Comparison of ENCODE assay signal across 26 cellular contexts in genomic region chr1:79391896-79392295, GRCh38.
DNase-seq lines count a peak whose midpoint lies in the region; ATAC-seq and TF ChIP-seq lines count a peak whose summit lies in the region.
"Had no signal": no experiment of that assay in that cellular context is flagged by ENCODE, and none has a peak within 500 bp of the region (broad histone marks: within the 10 kb centered on the region; RNA-seq: fewer than 3 reads in every experiment).

No MANE protein-coding gene starts in this region.

- no peak overlapping the region for H3K27ac Mint-ChIP-seq in endothelial cell (ENCODE audit: unreplicated experiment)
- H3K27ac Mint-ChIP-seq: activated naive CD4-positive, alpha-beta T cell treated with anti-CD3 and anti-CD28 coated beads, Interleukin-2, amount 50 U/mL, for 72 hours; CD4-positive, alpha-beta T cell; natural killer cell had no signal

- H3K4me3 ChIP-seq in epithelial cell of esophagus (ENCODE audit: low read length) = no peak overlapping the region
- H3K4me3 ChIP-seq: A549, breast epithelium, gastroesophageal sphincter, lung, Peyer's patch had no signal

- no peaks in the 10 kb centered on the region for H3K4me1 Mint-ChIP-seq in endothelial cell (ENCODE audit: unreplicated experiment)
- H3K4me1 Mint-ChIP-seq: natural killer cell had no signal

- H3K36me3 Mint-ChIP-seq in endothelial cell (ENCODE audit: low read depth, unreplicated experiment) = no peaks in the 10 kb centered on the region
- H3K36me3 Mint-ChIP-seq: activated naive CD4-positive, alpha-beta T cell treated with anti-CD3 and anti-CD28 coated beads, Interleukin-2, amount 50 U/mL, for 72 hours; natural killer cell had no signal

- TF ChIP-seq CTCF in epithelial cell of esophagus (IDR thresholded peaks at IDR 0.05; ENCODE audit: insufficient read depth, low read depth, low read length, missing control alignments) = no peak
- no peak for TF ChIP-seq CTCF in endothelial cell (IDR thresholded peaks at IDR 0.05; ENCODE audit: unreplicated experiment)

- no peaks in the 10 kb centered on the region for H3K27me3 Mint-ChIP-seq in endothelial cell (ENCODE audit: unreplicated experiment)
- H3K27me3 Mint-ChIP-seq: CD4-positive, alpha-beta T cell had no signal

- ATAC-seq in GM18907 (IDR thresholded peaks at IDR 0.05; ENCODE audit: unreplicated experiment) = no peak
- ATAC-seq: A549; activated naive CD4-positive, alpha-beta T cell treated with anti-CD3 and anti-CD28 coated beads, Interleukin-2, amount 50 U/mL, for 72 hours; gastroesophageal sphincter; natural killer cell had no signal

- H3K4me3 Mint-ChIP-seq in endothelial cell (ENCODE audit: unreplicated experiment) = no peak overlapping the region
- H3K4me3 Mint-ChIP-seq: CD4-positive, alpha-beta T cell; natural killer cell had no signal

- DNase-seq in SHP77 treated with DMSO at 0.1 percent for 48 hours (lab: John Stamatoyannopoulos, UW) (peak; percentile 4), SHP77 (lab: John Stamatoyannopoulos, UW) (no peak), NCI-H146 treated with DMSO at 0.1 percent for 48 hours (lab: John Stamatoyannopoulos, UW; ENCODE audit: unreplicated experiment) (peak; percentile 89), epithelial cell of esophagus (ENCODE audit: low read depth) (peak; percentile 72), endothelial cell (ENCODE audit: low spot score) (no peak), NCI-H82 (lab: John Stamatoyannopoulos, UW) (no peak)
- no peak for DNase-seq in activated CD8-positive, alpha-beta memory T cell treated with anti-CD3 and anti-CD28 coated beads for 24 hours
- DNase-seq: activated CD4-positive, alpha-beta T cell treated with anti-CD3 and anti-CD28 coated beads for 4 hours; AML-193; CD4-positive, alpha-beta T cell; EL; KG1; MM.1S; natural killer cell; NCI-H1436; NCI-H510A treated with DMSO at 0.1 percent for 48 hours; Peyer's patch; small intestine; stimulated activated naive CD4-positive, alpha-beta T cell treated with Interleukin-2 at 50 U/mL for 16 hours; WERI-Rb-1 had no signal

- no peaks in the 10 kb centered on the region for H3K9me3 Mint-ChIP-seq in endothelial cell (ENCODE audit: unreplicated experiment)
- H3K9me3 Mint-ChIP-seq: CD4-positive, alpha-beta T cell had no signal

Comparison
In these comparisons a context has a peak if more than half of its experiments do, and no peak if none do; other contexts are left out.
1. DNase-seq: peak in SHP77 treated with DMSO at 0.1 percent for 48 hours (single experiment), NCI-H146 treated with DMSO at 0.1 percent for 48 hours (single experiment) and epithelial cell of esophagus (single experiment); none in SHP77 (0 of 2), activated CD8-positive, alpha-beta memory T cell treated with anti-CD3 and anti-CD28 coated beads for 24 hours (single experiment), endothelial cell (single experiment) and NCI-H82 (single experiment).